3 cellular contexts compared by ENCODE assay signal in the genomic region with DNA sequence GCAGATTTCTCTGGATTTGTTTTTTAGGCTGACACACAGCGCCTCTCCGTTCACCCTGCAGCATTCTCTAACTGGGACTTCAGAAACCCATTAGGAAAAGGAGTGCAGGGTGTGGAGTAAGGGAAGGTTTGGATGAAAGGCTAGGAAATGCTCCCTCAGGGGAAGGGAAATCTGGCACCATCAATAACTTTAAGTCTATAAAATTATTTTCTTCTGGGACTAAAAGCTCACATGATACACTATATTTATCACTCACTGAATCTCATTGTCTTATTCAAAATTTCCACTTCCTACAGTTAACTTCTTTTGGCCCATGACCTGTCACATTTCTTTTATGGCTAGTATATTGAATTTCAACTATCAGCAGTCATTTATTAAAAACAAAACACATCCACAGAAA.
TF ChIP-seq lines count a peak whose summit lies in the region.

No MANE protein-coding gene starts in this region.

TF ChIP-seq in SK-N-SH treated with all-trans-retinoic acid at 6 μM for 48 hours, 23 proteins besides CTCF, POLR2A, EP300 and RAD21:
- TF ChIP-seq ARNTL (CRISPR knock-in tag; IDR thresholded peaks at IDR 0.05; ENCODE audit: borderline replicate concordance, low read depth) (no peak), ZFP30 (CRISPR knock-in tag; IDR thresholded peaks at IDR 0.05) (no peak), OSR1 (CRISPR knock-in tag; IDR thresholded peaks at IDR 0.05) (no peak), ISL1 (CRISPR knock-in tag; IDR thresholded peaks at IDR 0.05) (no peak), PPARA (CRISPR knock-in tag; IDR thresholded peaks at IDR 0.05; ENCODE audit: borderline replicate concordance) (no peak), BACH2 (CRISPR knock-in tag; IDR thresholded peaks at IDR 0.05; ENCODE audit: borderline replicate concordance) (no peak), TOX (CRISPR knock-in tag; IDR thresholded peaks at IDR 0.05; ENCODE audit: borderline replicate concordance) (0 out of 2 replicates have a peak, but pooled peaks have one; percentile 33), ESRRG (CRISPR knock-in tag; IDR thresholded peaks at IDR 0.05) (no peak)
- TF ChIP-seq, protein P1, sequence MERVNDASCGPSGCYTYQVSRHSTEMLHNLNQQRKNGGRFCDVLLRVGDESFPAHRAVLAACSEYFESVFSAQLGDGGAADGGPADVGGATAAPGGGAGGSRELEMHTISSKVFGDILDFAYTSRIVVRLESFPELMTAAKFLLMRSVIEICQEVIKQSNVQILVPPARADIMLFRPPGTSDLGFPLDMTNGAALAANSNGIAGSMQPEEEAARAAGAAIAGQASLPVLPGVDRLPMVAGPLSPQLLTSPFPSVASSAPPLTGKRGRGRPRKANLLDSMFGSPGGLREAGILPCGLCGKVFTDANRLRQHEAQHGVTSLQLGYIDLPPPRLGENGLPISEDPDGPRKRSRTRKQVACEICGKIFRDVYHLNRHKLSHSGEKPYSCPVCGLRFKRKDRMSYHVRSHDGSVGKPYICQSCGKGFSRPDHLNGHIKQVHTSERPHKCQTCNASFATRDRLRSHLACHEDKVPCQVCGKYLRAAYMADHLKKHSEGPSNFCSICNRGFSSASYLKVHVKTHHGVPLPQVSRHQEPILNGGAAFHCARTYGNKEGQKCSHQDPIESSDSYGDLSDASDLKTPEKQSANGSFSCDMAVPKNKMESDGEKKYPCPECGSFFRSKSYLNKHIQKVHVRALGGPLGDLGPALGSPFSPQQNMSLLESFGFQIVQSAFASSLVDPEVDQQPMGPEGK (CRISPR knock-in tag; IDR thresholded peaks at IDR 0.05; ENCODE audit: borderline replicate concordance) = no peak

TF ChIP-seq in SK-N-SH, 30 proteins besides CTCF, POLR2A, EP300 and RAD21:
- TF ChIP-seq JUND (IDR thresholded peaks at IDR 0.05) = no peak
- TF ChIP-seq FOXJ3 (CRISPR knock-in tag; IDR thresholded peaks at IDR 0.05) = no peak
- no peak for TF ChIP-seq FOXM1 (IDR thresholded peaks at IDR 0.05; ENCODE audit: low read depth)
- TF ChIP-seq TCF12 (IDR thresholded peaks at IDR 0.05) = no peak
- no peak for TF ChIP-seq REST (IDR thresholded peaks at IDR 0.05; ENCODE audit: low read depth, low read length)
- TF ChIP-seq MAX (IDR thresholded peaks at IDR 0.05; ENCODE audit: low read depth) = no peak
- no peak for TF ChIP-seq ELF1 (IDR thresholded peaks at IDR 0.05)
- TF ChIP-seq CHD2 (IDR thresholded peaks at IDR 0.05; ENCODE audit: low read length, partially characterized antibody) = no peak
- TF ChIP-seq USF2 (IDR thresholded peaks at IDR 0.05; ENCODE audit: borderline replicate concordance, low read depth, low read length) = no peak
- TF ChIP-seq, protein P2, sequence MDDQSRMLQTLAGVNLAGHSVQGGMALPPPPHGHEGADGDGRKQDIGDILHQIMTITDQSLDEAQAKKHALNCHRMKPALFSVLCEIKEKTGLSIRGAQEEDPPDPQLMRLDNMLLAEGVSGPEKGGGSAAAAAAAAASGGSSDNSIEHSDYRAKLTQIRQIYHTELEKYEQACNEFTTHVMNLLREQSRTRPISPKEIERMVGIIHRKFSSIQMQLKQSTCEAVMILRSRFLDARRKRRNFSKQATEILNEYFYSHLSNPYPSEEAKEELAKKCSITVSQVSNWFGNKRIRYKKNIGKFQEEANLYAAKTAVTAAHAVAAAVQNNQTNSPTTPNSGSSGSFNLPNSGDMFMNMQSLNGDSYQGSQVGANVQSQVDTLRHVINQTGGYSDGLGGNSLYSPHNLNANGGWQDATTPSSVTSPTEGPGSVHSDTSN (IDR thresholded peaks at IDR 0.05) = no peak
- no peak for TF ChIP-seq MEF2A (IDR thresholded peaks at IDR 0.05; ENCODE audit: borderline replicate concordance, low read depth)
- TF ChIP-seq ZBTB33 (IDR thresholded peaks at IDR 0.05; ENCODE audit: borderline replicate concordance, low read depth) = no peak
- no peak for TF ChIP-seq GATA2 (CRISPR knock-in tag; IDR thresholded peaks at IDR 0.05)
- no peak for TF ChIP-seq RFX5 (IDR thresholded peaks at IDR 0.05; ENCODE audit: low read length)
- no peak for TF ChIP-seq RXRA (IDR thresholded peaks at IDR 0.05; ENCODE audit: borderline replicate concordance, low read depth)
TF ChIP-seq in SK-N-SH: peak in this region for 0.

TF ChIP-seq in endothelial cell of umbilical vein, 7 proteins besides CTCF, POLR2A, EP300 and RAD21:
- TF ChIP-seq JUN (IDR thresholded peaks at IDR 0.05; ENCODE audit: borderline replicate concordance, insufficient read depth, insufficient read length, low read depth) = peak; percentile 19
- no peak for TF ChIP-seq FOS (IDR thresholded peaks at IDR 0.05; ENCODE audit: borderline replicate concordance, insufficient read depth, low read length)
